Comparison of ENCODE assay signal across 14 cellular contexts in genomic region chr3:155946178-155946577, GRCh38.
DNase-seq lines count a peak whose midpoint lies in the region; ATAC-seq and TF ChIP-seq lines count a peak whose summit lies in the region.
"Had no signal": no experiment of that assay in that cellular context is flagged by ENCODE, and none has a peak within 500 bp of the region (broad histone marks: within the 10 kb centered on the region; RNA-seq: fewer than 3 reads in every experiment).

No MANE protein-coding gene starts in this region.

- no peaks in the 10 kb centered on the region for H3K36me3 ChIP-seq in mesendoderm (ENCODE audit: control insufficient read depth, insufficient read depth, low read length)
- H3K36me3 ChIP-seq in adrenal gland (replicated peaks in 1 of 2): no peaks in the 10 kb centered on the region

- no peak for TF ChIP-seq POLR2A in adrenal gland (IDR thresholded peaks at IDR 0.05)

- no peak overlapping the region for H3K4ac ChIP-seq in mesendoderm (ENCODE audit: low read depth, low read length)

- no peaks in the 10 kb centered on the region for H3K79me2 ChIP-seq in mesendoderm (ENCODE audit: control insufficient read depth, insufficient read depth, low read length)

- H3K4me1 ChIP-seq in mesendoderm (ENCODE audit: control insufficient read depth, low read depth, low read length) (peaks cover 4% of the 10 kb centered on the region), adrenal gland (replicated peaks in 1 of 2) (peaks cover 2 to 12% of the 10 kb centered on the region in 2 donors)

- ATAC-seq in CD4-positive, alpha-beta T cell (ENCODE audit: poor library complexity): no peak

- H2BK120ac ChIP-seq in mesendoderm (ENCODE audit: low read depth, low read length): no peak overlapping the region

- no peak overlapping the region for H3K9ac ChIP-seq in mesendoderm (ENCODE audit: low read length)
- H3K9ac ChIP-seq: KMS-11 had no signal

- H3K23ac ChIP-seq in mesendoderm (ENCODE audit: low read length): no peak overlapping the region

- no peak overlapping the region for H2BK5ac ChIP-seq in mesendoderm (ENCODE audit: low read length)

- no peak overlapping the region for H2BK15ac ChIP-seq in mesendoderm (replicated peaks; ENCODE audit: low read depth)

- H4K5ac ChIP-seq in mesendoderm (ENCODE audit: low read length): no peak overlapping the region

- intact Hi-C loops in adrenal gland (cut with DNase I): no loop called here
- intact Hi-C loops in CD4-positive, alpha-beta T cell (cut with DNase I, micrococcal nuclease): no loop called here

- no peak overlapping the region for H2AK5ac ChIP-seq in mesendoderm (ENCODE audit: low read length)

- H3K56ac ChIP-seq in mesendoderm (ENCODE audit: low read length): no peak overlapping the region

- no peaks in the 10 kb centered on the region for H3K27me3 Mint-ChIP-seq in CD4-positive, alpha-beta T cell
- H3K27me3 Mint-ChIP-seq: activated naive CD8-positive, alpha-beta T cell treated with anti-CD3 and anti-CD28 coated beads for 36 hours had no signal

- peaks cover 11% of the 10 kb centered on the region for H3K36me3 Mint-ChIP-seq in CD4-positive, alpha-beta T cell (ENCODE audit: low read depth)

- H3K4me2 ChIP-seq in mesendoderm (ENCODE audit: low read length): no peak overlapping the region
- H3K4me2 ChIP-seq: KMS-11 had no signal

- no peaks in the 10 kb centered on the region for H3K9me3 ChIP-seq in adrenal gland (replicated peaks in 1 of 3)
- no peaks in the 10 kb centered on the region for H3K9me3 ChIP-seq in CD4-positive, alpha-beta T cell (ENCODE audit: control insufficient read depth, low read length)

- POLR2A ChIA-PET in CD4-positive, alpha-beta T cell (lab: Charles Lee): interaction anchor here (1.1 kb wide), 1 partner anchor 74 kb away, joined by 3 read pairs; no protein-coding TSS in a partner anchor

- H3K4me1 Mint-ChIP-seq in CD4-positive, alpha-beta T cell (ENCODE audit: low read depth): no peaks in the 10 kb centered on the region
- H3K4me1 Mint-ChIP-seq: activated naive CD8-positive, alpha-beta T cell treated with anti-CD3 and anti-CD28 coated beads for 36 hours; CD14-positive monocyte had no signal

- H3K27ac Mint-ChIP-seq in CD4-positive, alpha-beta T cell: no peak overlapping the region
- H3K27ac Mint-ChIP-seq: activated naive CD8-positive, alpha-beta T cell treated with anti-CD3 and anti-CD28 coated beads for 36 hours; CD14-positive monocyte had no signal

- TF ChIP-seq CTCF in AG10803 (conservative IDR thresholded peaks at IDR 0.05; ENCODE audit: low read length) (no peak), choroid plexus epithelial cell (conservative IDR thresholded peaks at IDR 0.05; ENCODE audit: low read depth, low read length) (no peak), adrenal gland (IDR thresholded peaks at IDR 0.05) (no peak)
- TF ChIP-seq CTCF in CD4-positive, alpha-beta T cell (IDR thresholded peaks at IDR 0.05): no peak

- WGBS in mesendoderm (ENCODE audit: extremely low coverage, insufficient coverage, low lambda C conversion rate): no CpG with 5 or more reads among the region's 2 CpGs
- 80 to 94% (median 87%) methylated on average over 2 of the region's 2 CpGs for WGBS in adrenal gland, 4 donors

- H4K8ac ChIP-seq in mesendoderm (ENCODE audit: low read depth, low read length): no peak overlapping the region

- CTCF ChIA-PET in CD4-positive, alpha-beta T cell (lab: Charles Lee): no interaction called here

- H3K27me3 ChIP-seq in mesendoderm (ENCODE audit: insufficient read depth, low read length, poor library complexity) (no peaks in the 10 kb centered on the region), adrenal gland (no peaks in the 10 kb centered on the region)
- no peaks in the 10 kb centered on the region for H3K27me3 ChIP-seq in CD4-positive, alpha-beta T cell (ENCODE audit: control insufficient read depth, insufficient read depth, low read length)

- H3K79me1 ChIP-seq in mesendoderm (ENCODE audit: low read length): no peaks in the 10 kb centered on the region

- no peak overlapping the region for H3K18ac ChIP-seq in mesendoderm (ENCODE audit: low read length)

- peak; percentile 86 for DNase-seq in AG10803 (ENCODE audit: low read depth)
- DNase-seq in NCI-H460 (ENCODE audit: extremely low read depth, low read depth): peak; percentile 33
- peak; percentile 95 for DNase-seq in choroid plexus epithelial cell (ENCODE audit: low read depth)
- DNase-seq in mesendoderm: peak; percentile 22
- no peak for DNase-seq in middle frontal gyrus (ENCODE audit: extremely low spot score, low spot score)
- no peak for DNase-seq in adrenal gland
- no peak for DNase-seq in CD4-positive, alpha-beta T cell
- no peak for DNase-seq in SHP77 treated with DMSO at 0.1 percent for 48 hours (lab: John Stamatoyannopoulos, UW)
- DNase-seq: activated naive CD8-positive, alpha-beta T cell treated with anti-CD3 and anti-CD28 coated beads for 36 hours; H7; NCI-H2107; OCI-M1 had no signal

- no peaks in the 10 kb centered on the region for H3K9me3 Mint-ChIP-seq in CD4-positive, alpha-beta T cell
- H3K9me3 Mint-ChIP-seq: activated naive CD8-positive, alpha-beta T cell treated with anti-CD3 and anti-CD28 coated beads for 36 hours had no signal

- no peak overlapping the region for H3K4me3 Mint-ChIP-seq in CD4-positive, alpha-beta T cell
- H3K4me3 Mint-ChIP-seq: activated naive CD8-positive, alpha-beta T cell treated with anti-CD3 and anti-CD28 coated beads for 36 hours; CD14-positive monocyte had no signal

- H3K4me3 ChIP-seq in AG10803 (ENCODE audit: low read length): no peak overlapping the region
- H3K4me3 ChIP-seq in choroid plexus epithelial cell (ENCODE audit: low read depth, low read length): no peak overlapping the region
- H3K4me3 ChIP-seq in mesendoderm (ENCODE audit: low read length): no peak overlapping the region
- H3K4me3 ChIP-seq in adrenal gland: no peak overlapping the region

- H3K27ac ChIP-seq in mesendoderm (ENCODE audit: low read depth, low read length) (no peak overlapping the region), adrenal gland (no peak overlapping the region)
- H3K27ac ChIP-seq in CD4-positive, alpha-beta T cell (ENCODE audit: low read depth, low read length): no peak overlapping the region
- H3K27ac ChIP-seq: KMS-11 had no signal

Comparison
In these comparisons a context has a peak if more than half of its experiments do, and no peak if none do; other contexts are left out.
1. DNase-seq: peak in AG10803 (single experiment), NCI-H460 (single experiment), choroid plexus epithelial cell (single experiment) and mesendoderm (single experiment); none in middle frontal gyrus (single experiment), adrenal gland (0 of 7), CD4-positive, alpha-beta T cell (0 of 10) and SHP77 treated with DMSO at 0.1 percent for 48 hours (single experiment).